In genomic region chr16:61480250-61480649, GRCh38 we compare ENCODE assay signal across 8 cellular contexts.
"Had no signal": no experiment of that assay in that cellular context is flagged by ENCODE, and none has a peak within 500 bp of the region (broad histone marks: within the 10 kb centered on the region; RNA-seq: fewer than 3 reads in every experiment).

No MANE protein-coding gene starts in this region.

- FAIRE-seq: G401.6, GM12878, GM12891, GM12892, GM18507, GM19239 had no signal

- H3K4me3 ChIP-seq: GM12878 had no signal

- ATAC-seq: GM12878 had no signal

- DNase-seq: GDM1, GF-D8 had no signal
